29 cellular contexts compared by ENCODE assay signal in genomic region chr22:34135749-34136148, GRCh38.
"Had no signal": no experiment of that assay in that cellular context is flagged by ENCODE, and none has a peak within 500 bp of the region (broad histone marks: within the 10 kb centered on the region; RNA-seq: fewer than 3 reads in every experiment).

No MANE protein-coding gene starts in this region.

- H3K27ac Mint-ChIP-seq: naive thymus-derived CD8-positive, alpha-beta T cell; nephron; neural progenitor cell; progenitor cell of endocrine pancreas; stimulated activated naive B cell treated with anti-CD40 and anti-IgM and Interleukin-4, amounts not matched to agents 10 μg/mL and 1 μg/mL and 100 μg/mL, for 72 hours; stimulated activated naive CD8-positive, alpha-beta T cell treated with anti-CD3 and anti-CD28 coated beads, Interleukin-15, Interleukin-2, amounts not matched to agents 100 ng/mL and 50 ng/mL, for 24 hours had no signal

- H3K4me1 ChIP-seq: neural progenitor cell, parathyroid adenoma, psoas muscle, spleen, stomach, thyroid gland, tibial nerve, upper lobe of left lung, vagina had no signal

- H3K9ac ChIP-seq: neural progenitor cell, parathyroid adenoma had no signal

- H3K9me3 Mint-ChIP-seq: nephron; stimulated activated naive B cell treated with anti-CD40 and anti-IgM and Interleukin-4, amounts not matched to agents 10 μg/mL and 1 μg/mL and 100 μg/mL, for 72 hours; stimulated activated naive CD8-positive, alpha-beta T cell treated with anti-CD3 and anti-CD28 coated beads, Interleukin-15, Interleukin-2, amounts not matched to agents 100 ng/mL and 50 ng/mL, for 24 hours had no signal

- H3K4me1 Mint-ChIP-seq: naive thymus-derived CD8-positive, alpha-beta T cell; nephron; neural progenitor cell; stimulated activated naive B cell treated with anti-CD40 and anti-IgM and Interleukin-4, amounts not matched to agents 10 μg/mL and 1 μg/mL and 100 μg/mL, for 72 hours had no signal

- ATAC-seq: naive thymus-derived CD8-positive, alpha-beta T cell; psoas muscle; right cardiac atrium; sciatic nerve; stimulated activated naive B cell treated with anti-CD40 and anti-IgM and Interleukin-4, amounts not matched to agents 10 μg/mL and 1 μg/mL and 100 μg/mL, for 72 hours had no signal

- H3K36me3 ChIP-seq: neural progenitor cell, ovary, spleen, stomach, thoracic aorta, thyroid gland, tibial nerve, upper lobe of left lung, vagina had no signal

- H3K4me2 ChIP-seq: neural progenitor cell, smooth muscle cell had no signal

- H3K27me3 ChIP-seq: neural progenitor cell, ovary, stomach, thyroid gland, tibial nerve, upper lobe of left lung, vagina had no signal

- H2AFZ ChIP-seq: neural progenitor cell, parathyroid adenoma had no signal

- H3K4me3 ChIP-seq: neural progenitor cell, ovary, psoas muscle, skin epidermis, smooth muscle cell, spleen, stomach, thoracic aorta, thyroid gland, tibial nerve, upper lobe of left lung, vagina had no signal

- H3K9me3 ChIP-seq: ovary, psoas muscle, stomach, thoracic aorta, thyroid gland, tibial nerve, upper lobe of left lung, vagina had no signal

- DNase-seq: naive thymus-derived CD8-positive, alpha-beta T cell; occipital lobe; ovary; posterior cingulate gyrus; psoas muscle; right cardiac atrium; spleen; stimulated activated CD4-positive, alpha-beta T cell treated with anti-CD3 and anti-CD28 coated beads, Interleukin-12 subunit alpha, Interleukin-12 subunit beta, amount 100 ng/mL, for 4 hours; stimulated activated CD4-positive, alpha-beta T cell treated with anti-CD3 and anti-CD28 coated beads, Interleukin-1b, Interleukin-23, amount 100 ng/mL, for 48 hours; stimulated activated CD4-positive, alpha-beta T cell treated with anti-CD3 and anti-CD28 coated beads, Interleukin-4, amount 100 ng/mL, for 1 hour; stimulated activated CD4-positive, alpha-beta T cell treated with anti-CD3 and anti-CD28 coated beads, Interleukin-4, amount 100 ng/mL, for 4 hours; stimulated activated CD8-positive, alpha-beta memory T cell treated with anti-CD3 and anti-CD28 coated beads, Interleukin-4, amount 100 ng/mL, for 48 hours; stimulated activated naive B cell treated with anti-CD40 and anti-IgM and Interleukin-4, amounts not matched to agents 10 μg/mL and 1 μg/mL and 100 μg/mL, for 72 hours; stimulated activated naive CD4-positive, alpha-beta T cell treated with Interleukin-2 at 50 U/mL for 16 hours; stomach; thyroid gland; trophoblast cell; upper lobe of left lung had no signal

- H3K36me3 Mint-ChIP-seq: naive thymus-derived CD8-positive, alpha-beta T cell; neural progenitor cell; stimulated activated naive B cell treated with anti-CD40 and anti-IgM and Interleukin-4, amounts not matched to agents 10 μg/mL and 1 μg/mL and 100 μg/mL, for 72 hours had no signal

- H3K27ac ChIP-seq: neural progenitor cell, ovary, parathyroid adenoma, psoas muscle, skin epidermis, spleen, stomach, thoracic aorta, thyroid gland, tibial nerve, upper lobe of left lung, vagina had no signal

- H3K27me3 Mint-ChIP-seq: stimulated activated naive CD8-positive, alpha-beta T cell treated with anti-CD3 and anti-CD28 coated beads, Interleukin-15, Interleukin-2, amounts not matched to agents 100 ng/mL and 50 ng/mL, for 24 hours had no signal

- H3K4me3 Mint-ChIP-seq: naive thymus-derived CD8-positive, alpha-beta T cell; nephron; neural progenitor cell; stimulated activated naive B cell treated with anti-CD40 and anti-IgM and Interleukin-4, amounts not matched to agents 10 μg/mL and 1 μg/mL and 100 μg/mL, for 72 hours; stimulated activated naive CD8-positive, alpha-beta T cell treated with anti-CD3 and anti-CD28 coated beads, Interleukin-15, Interleukin-2, amounts not matched to agents 100 ng/mL and 50 ng/mL, for 24 hours had no signal
